Comparison of ENCODE assay signal across 1 cellular context in the genomic region with DNA sequence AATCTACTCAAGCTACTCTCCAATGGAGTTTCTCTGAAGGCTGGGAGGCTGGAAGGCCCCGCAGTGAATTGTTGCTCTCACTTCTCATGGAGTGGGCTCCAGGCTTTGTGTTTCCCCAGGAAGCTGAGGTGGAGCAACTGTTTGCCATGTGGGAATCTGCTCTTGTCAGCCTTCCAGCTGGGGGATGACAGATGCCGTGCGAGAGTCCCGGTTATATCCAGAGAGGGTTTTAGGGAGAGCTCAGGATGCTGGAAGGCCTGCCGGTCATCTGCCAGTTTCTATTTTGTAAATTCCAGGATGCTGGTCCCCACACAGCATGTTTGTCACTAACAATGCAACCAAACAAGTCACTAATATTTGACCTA.
A peak's percentile ranks its signal among the peaks of the same experiment; 100 is the strongest.
TF ChIP-seq lines count a peak whose summit lies in the region.

No MANE protein-coding gene starts in this region.

TF ChIP-seq in HepG2, 621 proteins besides CTCF, POLR2A, EP300 and RAD21 (continues in another document):
- TF ChIP-seq ZNF441 (CRISPR knock-in tag; IDR thresholded peaks at IDR 0.05; ENCODE audit: borderline replicate concordance) (no peak), ZNF768 (CRISPR knock-in tag; IDR thresholded peaks at IDR 0.05) (no peak), KAT2B (IDR thresholded peaks at IDR 0.05; ENCODE audit: borderline replicate concordance, low read depth, low read length) (no peak), PLRG1 (conservative IDR thresholded peaks at IDR 0.05) (no peak), ZNF598 (CRISPR knock-in tag; IDR thresholded peaks at IDR 0.05; ENCODE audit: borderline replicate concordance) (peak; percentile 69; the same call in 1 of the 2 replicates), ELF1 (CRISPR knock-in tag; IDR thresholded peaks at IDR 0.05) (0 out of 2 replicates have a peak, but pooled peaks have one; percentile 18), BHLHE40 (IDR thresholded peaks at IDR 0.05; ENCODE audit: low read length) (0 out of 2 replicates have a peak, but pooled peaks have one; percentile 20), ZNF274 (CRISPR knock-in tag; IDR thresholded peaks at IDR 0.05) (0 out of 2 replicates have a peak, but pooled peaks have one; percentile 27), ZFP82 (CRISPR knock-in tag; IDR thresholded peaks at IDR 0.05; ENCODE audit: borderline replicate concordance) (peak; percentile 67; the same call in 1 of the 2 replicates), XRCC5 (optimal IDR thresholded peaks at IDR 0.05; ENCODE audit: low read length) (peak; percentile 27), TAF15 (IDR thresholded peaks at IDR 0.05; ENCODE audit: low read depth, low read length, poor library complexity, severe bottlenecking) (no peak), TOE1 (CRISPR knock-in tag; IDR thresholded peaks at IDR 0.05) (0 out of 2 replicates have a peak, but pooled peaks have one; percentile 4), MEIS2 (CRISPR knock-in tag; IDR thresholded peaks at IDR 0.05) (0 out of 2 replicates have a peak, but pooled peaks have one; percentile 31), CBX5 (CRISPR knock-in tag; IDR thresholded peaks at IDR 0.05; ENCODE audit: borderline replicate concordance) (0 out of 2 replicates have a peak, but pooled peaks have one; percentile 51), ISX (CRISPR knock-in tag; conservative IDR thresholded peaks at IDR 0.05) (0 out of 2 replicates have a peak, but pooled peaks have one; percentile 50), ZNF816 (CRISPR knock-in tag; IDR thresholded peaks at IDR 0.05; ENCODE audit: borderline replicate concordance) (peak; percentile 42; the same call in 1 of the 2 replicates), BRCA1 (CRISPR knock-in tag; IDR thresholded peaks at IDR 0.05) (peak; percentile 68), ZNF44 (CRISPR knock-in tag; IDR thresholded peaks at IDR 0.05) (peak; percentile 64; the same call in 1 of the 2 replicates), TGIF2 (CRISPR knock-in tag; IDR thresholded peaks at IDR 0.05) (peak; percentile 66; the same call in 1 of the 2 replicates), ZNF777 (CRISPR knock-in tag; IDR thresholded peaks at IDR 0.05) (no peak), MXI1 (IDR thresholded peaks at IDR 0.05; ENCODE audit: borderline replicate concordance, low read depth, low read length) (peak; percentile 53; the same call in 1 of the 3 replicates), CREM (IDR thresholded peaks at IDR 0.05) (no peak), CREM (CRISPR knock-in tag; IDR thresholded peaks at IDR 0.05) (no peak), CEBPB (IDR thresholded peaks at IDR 0.05; ENCODE audit: borderline replicate concordance, low read depth, low read length) (peak; percentile 7; the same call in 1 of the 2 replicates), ASH2L (IDR thresholded peaks at IDR 0.05; ENCODE audit: insufficient read length, low read depth, low read length) (peak; percentile 8), YEATS2 (CRISPR knock-in tag; IDR thresholded peaks at IDR 0.05; ENCODE audit: borderline replicate concordance) (0 out of 2 replicates have a peak, but pooled peaks have one; percentile 20), ZNF747 (CRISPR knock-in tag; IDR thresholded peaks at IDR 0.05; ENCODE audit: borderline replicate concordance) (0 out of 2 replicates have a peak, but pooled peaks have one; percentile 45), ZNF543 (CRISPR knock-in tag; IDR thresholded peaks at IDR 0.05) (peak; percentile 47; the same call in 1 of the 2 replicates), ETV5 (CRISPR knock-in tag; IDR thresholded peaks at IDR 0.05; ENCODE audit: borderline replicate concordance) (peak; percentile 12; the same call in 1 of the 2 replicates), MED1 (CRISPR knock-in tag; IDR thresholded peaks at IDR 0.05) (peak; percentile 33; the same call in 1 of the 2 replicates), YEATS4 (CRISPR knock-in tag; IDR thresholded peaks at IDR 0.05; ENCODE audit: borderline replicate concordance) (0 out of 2 replicates have a peak, but pooled peaks have one; percentile 39), ZFP37 (CRISPR knock-in tag; IDR thresholded peaks at IDR 0.05; ENCODE audit: borderline replicate concordance) (0 out of 2 replicates have a peak, but pooled peaks have one; percentile 30), ZFY (CRISPR knock-in tag; IDR thresholded peaks at IDR 0.05) (0 out of 2 replicates have a peak, but pooled peaks have one; percentile 32)
- TF ChIP-seq, protein P1, sequence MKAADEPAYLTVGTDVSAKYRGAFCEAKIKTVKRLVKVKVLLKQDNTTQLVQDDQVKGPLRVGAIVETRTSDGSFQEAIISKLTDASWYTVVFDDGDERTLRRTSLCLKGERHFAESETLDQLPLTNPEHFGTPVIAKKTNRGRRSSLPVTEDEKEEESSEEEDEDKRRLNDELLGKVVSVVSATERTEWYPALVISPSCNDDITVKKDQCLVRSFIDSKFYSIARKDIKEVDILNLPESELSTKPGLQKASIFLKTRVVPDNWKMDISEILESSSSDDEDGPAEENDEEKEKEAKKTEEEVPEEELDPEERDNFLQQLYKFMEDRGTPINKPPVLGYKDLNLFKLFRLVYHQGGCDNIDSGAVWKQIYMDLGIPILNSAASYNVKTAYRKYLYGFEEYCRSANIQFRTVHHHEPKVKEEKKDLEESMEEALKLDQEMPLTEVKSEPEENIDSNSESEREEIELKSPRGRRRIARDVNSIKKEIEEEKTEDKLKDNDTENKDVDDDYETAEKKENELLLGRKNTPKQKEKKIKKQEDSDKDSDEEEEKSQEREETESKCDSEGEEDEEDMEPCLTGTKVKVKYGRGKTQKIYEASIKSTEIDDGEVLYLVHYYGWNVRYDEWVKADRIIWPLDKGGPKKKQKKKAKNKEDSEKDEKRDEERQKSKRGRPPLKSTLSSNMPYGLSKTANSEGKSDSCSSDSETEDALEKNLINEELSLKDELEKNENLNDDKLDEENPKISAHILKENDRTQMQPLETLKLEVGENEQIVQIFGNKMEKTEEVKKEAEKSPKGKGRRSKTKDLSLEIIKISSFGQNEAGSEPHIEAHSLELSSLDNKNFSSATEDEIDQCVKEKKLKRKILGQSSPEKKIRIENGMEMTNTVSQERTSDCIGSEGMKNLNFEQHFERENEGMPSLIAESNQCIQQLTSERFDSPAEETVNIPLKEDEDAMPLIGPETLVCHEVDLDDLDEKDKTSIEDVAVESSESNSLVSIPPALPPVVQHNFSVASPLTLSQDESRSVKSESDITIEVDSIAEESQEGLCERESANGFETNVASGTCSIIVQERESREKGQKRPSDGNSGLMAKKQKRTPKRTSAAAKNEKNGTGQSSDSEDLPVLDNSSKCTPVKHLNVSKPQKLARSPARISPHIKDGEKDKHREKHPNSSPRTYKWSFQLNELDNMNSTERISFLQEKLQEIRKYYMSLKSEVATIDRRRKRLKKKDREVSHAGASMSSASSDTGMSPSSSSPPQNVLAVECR (CRISPR knock-in tag; IDR thresholded peaks at IDR 0.05; ENCODE audit: borderline replicate concordance): peak; percentile 33; the same call in 1 of the 2 replicates
- TF ChIP-seq, protein P2, sequence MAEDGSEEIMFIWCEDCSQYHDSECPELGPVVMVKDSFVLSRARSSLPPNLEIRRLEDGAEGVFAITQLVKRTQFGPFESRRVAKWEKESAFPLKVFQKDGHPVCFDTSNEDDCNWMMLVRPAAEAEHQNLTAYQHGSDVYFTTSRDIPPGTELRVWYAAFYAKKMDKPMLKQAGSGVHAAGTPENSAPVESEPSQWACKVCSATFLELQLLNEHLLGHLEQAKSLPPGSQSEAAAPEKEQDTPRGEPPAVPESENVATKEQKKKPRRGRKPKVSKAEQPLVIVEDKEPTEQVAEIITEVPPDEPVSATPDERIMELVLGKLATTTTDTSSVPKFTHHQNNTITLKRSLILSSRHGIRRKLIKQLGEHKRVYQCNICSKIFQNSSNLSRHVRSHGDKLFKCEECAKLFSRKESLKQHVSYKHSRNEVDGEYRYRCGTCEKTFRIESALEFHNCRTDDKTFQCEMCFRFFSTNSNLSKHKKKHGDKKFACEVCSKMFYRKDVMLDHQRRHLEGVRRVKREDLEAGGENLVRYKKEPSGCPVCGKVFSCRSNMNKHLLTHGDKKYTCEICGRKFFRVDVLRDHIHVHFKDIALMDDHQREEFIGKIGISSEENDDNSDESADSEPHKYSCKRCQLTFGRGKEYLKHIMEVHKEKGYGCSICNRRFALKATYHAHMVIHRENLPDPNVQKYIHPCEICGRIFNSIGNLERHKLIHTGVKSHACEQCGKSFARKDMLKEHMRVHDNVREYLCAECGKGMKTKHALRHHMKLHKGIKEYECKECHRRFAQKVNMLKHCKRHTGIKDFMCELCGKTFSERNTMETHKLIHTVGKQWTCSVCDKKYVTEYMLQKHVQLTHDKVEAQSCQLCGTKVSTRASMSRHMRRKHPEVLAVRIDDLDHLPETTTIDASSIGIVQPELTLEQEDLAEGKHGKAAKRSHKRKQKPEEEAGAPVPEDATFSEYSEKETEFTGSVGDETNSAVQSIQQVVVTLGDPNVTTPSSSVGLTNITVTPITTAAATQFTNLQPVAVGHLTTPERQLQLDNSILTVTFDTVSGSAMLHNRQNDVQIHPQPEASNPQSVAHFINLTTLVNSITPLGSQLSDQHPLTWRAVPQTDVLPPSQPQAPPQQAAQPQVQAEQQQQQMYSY (CRISPR knock-in tag; IDR thresholded peaks at IDR 0.05): peak; percentile 87
- TF ChIP-seq, protein P3, sequence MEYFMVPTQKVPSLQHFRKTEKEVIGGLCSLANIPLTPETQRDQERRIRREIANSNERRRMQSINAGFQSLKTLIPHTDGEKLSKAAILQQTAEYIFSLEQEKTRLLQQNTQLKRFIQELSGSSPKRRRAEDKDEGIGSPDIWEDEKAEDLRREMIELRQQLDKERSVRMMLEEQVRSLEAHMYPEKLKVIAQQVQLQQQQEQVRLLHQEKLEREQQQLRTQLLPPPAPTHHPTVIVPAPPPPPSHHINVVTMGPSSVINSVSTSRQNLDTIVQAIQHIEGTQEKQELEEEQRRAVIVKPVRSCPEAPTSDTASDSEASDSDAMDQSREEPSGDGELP (IDR thresholded peaks at IDR 0.05; ENCODE audit: borderline replicate concordance, low read depth): peak; percentile 70; the same call in 1 of the 2 replicates
- TF ChIP-seq, protein P4, sequence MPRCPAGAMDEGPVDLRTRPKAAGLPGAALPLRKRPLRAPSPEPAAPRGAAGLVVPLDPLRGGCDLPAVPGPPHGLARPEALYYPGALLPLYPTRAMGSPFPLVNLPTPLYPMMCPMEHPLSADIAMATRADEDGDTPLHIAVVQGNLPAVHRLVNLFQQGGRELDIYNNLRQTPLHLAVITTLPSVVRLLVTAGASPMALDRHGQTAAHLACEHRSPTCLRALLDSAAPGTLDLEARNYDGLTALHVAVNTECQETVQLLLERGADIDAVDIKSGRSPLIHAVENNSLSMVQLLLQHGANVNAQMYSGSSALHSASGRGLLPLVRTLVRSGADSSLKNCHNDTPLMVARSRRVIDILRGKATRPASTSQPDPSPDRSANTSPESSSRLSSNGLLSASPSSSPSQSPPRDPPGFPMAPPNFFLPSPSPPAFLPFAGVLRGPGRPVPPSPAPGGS (CRISPR knock-in tag; IDR thresholded peaks at IDR 0.05): 0 out of 2 replicates have a peak, but pooled peaks have one; percentile 45
- TF ChIP-seq, protein P5, sequence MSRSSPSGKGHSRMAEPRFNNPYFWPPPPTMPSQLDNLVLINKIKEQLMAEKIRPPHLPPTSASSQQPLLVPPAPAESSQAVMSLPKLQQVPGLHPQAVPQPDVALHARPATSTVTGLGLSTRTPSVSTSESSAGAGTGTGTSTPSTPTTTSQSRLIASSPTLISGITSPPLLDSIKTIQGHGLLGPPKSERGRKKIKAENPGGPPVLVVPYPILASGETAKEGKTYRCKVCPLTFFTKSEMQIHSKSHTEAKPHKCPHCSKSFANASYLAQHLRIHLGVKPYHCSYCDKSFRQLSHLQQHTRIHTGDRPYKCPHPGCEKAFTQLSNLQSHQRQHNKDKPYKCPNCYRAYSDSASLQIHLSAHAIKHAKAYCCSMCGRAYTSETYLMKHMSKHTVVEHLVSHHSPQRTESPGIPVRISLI (CRISPR knock-in tag; IDR thresholded peaks at IDR 0.05; ENCODE audit: borderline replicate concordance): no peak
- TF ChIP-seq, protein P6, sequence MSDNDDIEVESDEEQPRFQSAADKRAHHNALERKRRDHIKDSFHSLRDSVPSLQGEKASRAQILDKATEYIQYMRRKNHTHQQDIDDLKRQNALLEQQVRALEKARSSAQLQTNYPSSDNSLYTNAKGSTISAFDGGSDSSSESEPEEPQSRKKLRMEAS (IDR thresholded peaks at IDR 0.05): peak; percentile 64; the same call in 1 of the 2 replicates
- TF ChIP-seq, protein P7, sequence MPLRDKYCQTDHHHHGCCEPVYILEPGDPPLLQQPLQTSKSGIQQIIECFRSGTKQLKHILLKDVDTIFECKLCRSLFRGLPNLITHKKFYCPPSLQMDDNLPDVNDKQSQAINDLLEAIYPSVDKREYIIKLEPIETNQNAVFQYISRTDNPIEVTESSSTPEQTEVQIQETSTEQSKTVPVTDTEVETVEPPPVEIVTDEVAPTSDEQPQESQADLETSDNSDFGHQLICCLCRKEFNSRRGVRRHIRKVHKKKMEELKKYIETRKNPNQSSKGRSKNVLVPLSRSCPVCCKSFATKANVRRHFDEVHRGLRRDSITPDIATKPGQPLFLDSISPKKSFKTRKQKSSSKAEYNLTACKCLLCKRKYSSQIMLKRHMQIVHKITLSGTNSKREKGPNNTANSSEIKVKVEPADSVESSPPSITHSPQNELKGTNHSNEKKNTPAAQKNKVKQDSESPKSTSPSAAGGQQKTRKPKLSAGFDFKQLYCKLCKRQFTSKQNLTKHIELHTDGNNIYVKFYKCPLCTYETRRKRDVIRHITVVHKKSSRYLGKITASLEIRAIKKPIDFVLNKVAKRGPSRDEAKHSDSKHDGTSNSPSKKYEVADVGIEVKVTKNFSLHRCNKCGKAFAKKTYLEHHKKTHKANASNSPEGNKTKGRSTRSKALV (CRISPR knock-in tag; IDR thresholded peaks at IDR 0.05): peak; percentile 66; the same call in 1 of the 2 replicates
- TF ChIP-seq, protein P8, sequence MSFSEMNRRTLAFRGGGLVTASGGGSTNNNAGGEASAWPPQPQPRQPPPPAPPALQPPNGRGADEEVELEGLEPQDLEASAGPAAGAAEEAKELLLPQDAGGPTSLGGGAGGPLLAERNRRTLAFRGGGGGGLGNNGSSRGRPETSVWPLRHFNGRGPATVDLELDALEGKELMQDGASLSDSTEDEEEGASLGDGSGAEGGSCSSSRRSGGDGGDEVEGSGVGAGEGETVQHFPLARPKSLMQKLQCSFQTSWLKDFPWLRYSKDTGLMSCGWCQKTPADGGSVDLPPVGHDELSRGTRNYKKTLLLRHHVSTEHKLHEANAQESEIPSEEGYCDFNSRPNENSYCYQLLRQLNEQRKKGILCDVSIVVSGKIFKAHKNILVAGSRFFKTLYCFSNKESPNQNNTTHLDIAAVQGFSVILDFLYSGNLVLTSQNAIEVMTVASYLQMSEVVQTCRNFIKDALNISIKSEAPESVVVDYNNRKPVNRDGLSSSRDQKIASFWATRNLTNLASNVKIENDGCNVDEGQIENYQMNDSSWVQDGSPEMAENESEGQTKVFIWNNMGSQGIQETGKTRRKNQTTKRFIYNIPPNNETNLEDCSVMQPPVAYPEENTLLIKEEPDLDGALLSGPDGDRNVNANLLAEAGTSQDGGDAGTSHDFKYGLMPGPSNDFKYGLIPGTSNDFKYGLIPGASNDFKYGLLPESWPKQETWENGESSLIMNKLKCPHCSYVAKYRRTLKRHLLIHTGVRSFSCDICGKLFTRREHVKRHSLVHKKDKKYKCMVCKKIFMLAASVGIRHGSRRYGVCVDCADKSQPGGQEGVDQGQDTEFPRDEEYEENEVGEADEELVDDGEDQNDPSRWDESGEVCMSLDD (CRISPR knock-in tag; IDR thresholded peaks at IDR 0.05; ENCODE audit: borderline replicate concordance): no peak
- TF ChIP-seq, protein P9, sequence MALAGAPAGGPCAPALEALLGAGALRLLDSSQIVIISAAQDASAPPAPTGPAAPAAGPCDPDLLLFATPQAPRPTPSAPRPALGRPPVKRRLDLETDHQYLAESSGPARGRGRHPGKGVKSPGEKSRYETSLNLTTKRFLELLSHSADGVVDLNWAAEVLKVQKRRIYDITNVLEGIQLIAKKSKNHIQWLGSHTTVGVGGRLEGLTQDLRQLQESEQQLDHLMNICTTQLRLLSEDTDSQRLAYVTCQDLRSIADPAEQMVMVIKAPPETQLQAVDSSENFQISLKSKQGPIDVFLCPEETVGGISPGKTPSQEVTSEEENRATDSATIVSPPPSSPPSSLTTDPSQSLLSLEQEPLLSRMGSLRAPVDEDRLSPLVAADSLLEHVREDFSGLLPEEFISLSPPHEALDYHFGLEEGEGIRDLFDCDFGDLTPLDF (CRISPR knock-in tag; IDR thresholded peaks at IDR 0.05): peak; percentile 48
